In genomic region chr6:5981274-5982026, GRCh38 we compare ENCODE assay signal across 16 cellular contexts. TPM values are rescaled to one million over a fixed set of nuclear protein-coding genes. Genes with fewer than 3 reads are reported as not detected.
DNase-seq lines count a peak whose midpoint lies in the region; ATAC-seq and TF ChIP-seq lines count a peak whose summit lies in the region.
"Had no signal": no experiment of that assay in that cellular context is flagged by ENCODE, and none has a peak within 500 bp of the region (broad histone marks: within the 10 kb centered on the region; RNA-seq: fewer than 3 reads in every experiment).

No MANE protein-coding gene starts in this region.

- CTCF ChIA-PET in AG04449 (lab: Yijun Ruan, JAX), result interaction anchor here (0.9 to 1.6 kb wide), 3 partner anchors 13 to 261 kb away, joined by 3 to 4 read pairs (median 3); no protein-coding TSS in a partner anchor

- peaks cover 19 to 47% of the 10 kb centered on the region in 2 donors for H3K27me3 Mint-ChIP-seq in effector memory CD8-positive, alpha-beta T cell
- peaks cover 4 to 11% (median 11%) of the 10 kb centered on the region in 3 donors for H3K27me3 Mint-ChIP-seq in immature natural killer cell (ENCODE audit: low read depth in 3 of 3)

- H3K27ac Mint-ChIP-seq in effector memory CD8-positive, alpha-beta T cell, result no peak overlapping the region
- H3K27ac Mint-ChIP-seq in immature natural killer cell, result no peak overlapping the region
- H3K27ac Mint-ChIP-seq: activated T-helper 2 cell treated with anti-CD3 and anti-CD28 coated beads, Interferon-gamma antibody, Interleukin-2, Interleukin-4, amounts not matched to agents 10 μg/mL and 5 μg/mL and 100 μg/mL, durations not matched to agents 14 hours and 24 hours and 36 hours; endodermal cell had no signal

- intact Hi-C loops in sciatic nerve (cut with DNase I), result no loop called here

- DNase-seq in AG04449 (ENCODE audit: low read depth, low spot score) (peak; percentile 67), ELR (ENCODE audit: low read depth) (peak; percentile 49), glomerular visceral epithelial cell (ENCODE audit: extremely low spot score) (peak; percentile 47), immature natural killer cell (no peak), sciatic nerve (ENCODE audit: low spot score) (no peak)
- DNase-seq in effector memory CD8-positive, alpha-beta T cell, result no peak
- no peak for DNase-seq in stimulated activated CD4-positive, alpha-beta T cell treated with anti-CD3 and anti-CD28 coated beads, Interleukin-4, amount 100 ng/mL, for 24 hours
- DNase-seq: kidney glomerular epithelial cell, NCI-H2171 treated with DMSO at 0.1 percent for 48 hours had no signal

- ATAC-seq in SK-N-SH treated with all-trans-retinoic acid at 6 μM for 48 hours (peak; percentile 90), sciatic nerve (no peak)
- ATAC-seq in effector memory CD8-positive, alpha-beta T cell (replicated peaks), result no peak
- ATAC-seq: HCT116 had no signal

- TF ChIP-seq CTCF in AG04449 (IDR thresholded peaks at IDR 0.05; ENCODE audit: insufficient read depth, low read length, missing control alignments), result no peak

- no peak overlapping the region for H3K4me3 Mint-ChIP-seq in effector memory CD8-positive, alpha-beta T cell
- H3K4me3 Mint-ChIP-seq in immature natural killer cell, result no peak overlapping the region
- H3K4me3 Mint-ChIP-seq: CD14-positive monocyte, endodermal cell had no signal

- H3K9me3 Mint-ChIP-seq in effector memory CD8-positive, alpha-beta T cell, result no peaks in the 10 kb centered on the region
- H3K9me3 Mint-ChIP-seq in immature natural killer cell, result no peaks in the 10 kb centered on the region
- H3K9me3 Mint-ChIP-seq: activated T-helper 2 cell treated with anti-CD3 and anti-CD28 coated beads, Interferon-gamma antibody, Interleukin-2, Interleukin-4, amounts not matched to agents 10 μg/mL and 5 μg/mL and 100 μg/mL, durations not matched to agents 14 hours and 24 hours and 36 hours; endodermal cell had no signal

- peaks cover 0 to 8% of the 10 kb centered on the region in 2 donors for H3K4me1 Mint-ChIP-seq in effector memory CD8-positive, alpha-beta T cell (ENCODE audit: low read depth in 2 of 2)
- no peaks in the 10 kb centered on the region for H3K4me1 Mint-ChIP-seq in immature natural killer cell
- H3K4me1 Mint-ChIP-seq: endodermal cell had no signal

- POLR2A ChIA-PET in AG04449 (lab: Yijun Ruan, JAX), result interaction anchor here (1.6 kb wide), 1 partner anchor 12 kb away, joined by 3 read pairs; no protein-coding TSS in a partner anchor

- H3K4me3 ChIP-seq in AG04449 (ENCODE audit: low read depth, low read length), result no peak overlapping the region
- H3K4me3 ChIP-seq: prostate gland, vagina had no signal

- H3K36me3 Mint-ChIP-seq in effector memory CD8-positive, alpha-beta T cell (ENCODE audit: insufficient read depth), result no peaks in the 10 kb centered on the region
- peaks cover 0 to 5% (median 0%) of the 10 kb centered on the region in 3 donors for H3K36me3 Mint-ChIP-seq in immature natural killer cell
- H3K36me3 Mint-ChIP-seq: CD14-positive monocyte had no signal

TF ChIP-seq in SK-N-SH treated with all-trans-retinoic acid at 6 μM for 48 hours, 23 proteins besides CTCF, POLR2A, EP300 and RAD21:
- TF ChIP-seq ISL1 (CRISPR knock-in tag; IDR thresholded peaks at IDR 0.05), result no peak
- TF ChIP-seq OSR1 (CRISPR knock-in tag; IDR thresholded peaks at IDR 0.05), result no peak
- TF ChIP-seq ZFP3 (CRISPR knock-in tag; IDR thresholded peaks at IDR 0.05), result no peak
- no peak for TF ChIP-seq GLIS3 (CRISPR knock-in tag; IDR thresholded peaks at IDR 0.05)
- no peak for TF ChIP-seq SNAI2 (CRISPR knock-in tag; IDR thresholded peaks at IDR 0.05)
- no peak for TF ChIP-seq ZNF565 (CRISPR knock-in tag; conservative IDR thresholded peaks at IDR 0.05; ENCODE audit: low read depth)

RNA-seq across cellular contexts. Expression of gene NRN1, which starts 25.3 kb away (rescaled TPM):
- not detected for polyA plus RNA-seq in immature natural killer cell
- 90.1 TPM for total RNA-seq in sciatic nerve
- polyA plus RNA-seq: CD14-positive monocyte had no signal

Comparison
In these comparisons a context has a peak if more than half of its experiments do, and no peak if none do; other contexts are left out.
1. DNase-seq: peak in AG04449 (single experiment), ELR (single experiment) and glomerular visceral epithelial cell (single experiment); none in effector memory CD8-positive, alpha-beta T cell (0 of 3), immature natural killer cell (0 of 3), sciatic nerve (single experiment) and stimulated activated CD4-positive, alpha-beta T cell treated with anti-CD3 and anti-CD28 coated beads, Interleukin-4, amount 100 ng/mL, for 24 hours (single experiment).